Comparison of ENCODE assay signal across 2 cellular contexts in the genomic region with DNA sequence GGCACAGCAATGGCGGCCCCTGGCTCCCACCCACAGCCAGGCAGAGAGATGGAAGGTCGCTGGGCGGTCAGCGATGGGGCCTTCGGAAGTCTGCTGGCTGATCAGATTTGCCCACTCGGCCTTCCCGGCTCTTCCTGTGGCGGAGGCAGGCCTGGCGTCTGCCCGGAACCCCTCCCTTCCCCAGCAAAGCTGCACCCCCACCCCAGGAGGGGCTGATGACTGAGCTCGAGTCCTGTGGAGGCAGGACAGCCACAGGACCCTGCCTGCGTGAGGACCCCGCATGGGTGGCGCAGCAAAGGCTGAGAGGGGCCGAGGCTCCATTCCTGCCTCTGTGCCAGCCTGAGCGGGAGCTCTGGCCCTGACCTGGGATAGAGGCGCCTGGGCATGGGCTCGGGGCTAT.
TF ChIP-seq lines count a peak whose summit lies in the region.

No MANE protein-coding gene starts in this region.

TF ChIP-seq in K562, 482 proteins besides CTCF, POLR2A, EP300 and RAD21:
- TF ChIP-seq YY1 (IDR thresholded peaks at IDR 0.05; ENCODE audit: borderline replicate concordance in 1 of 3, control insufficient read depth in 1 of 3, extremely low read depth in 1 of 3, insufficient read depth in 3 of 3, insufficient read length in 1 of 3, insufficient replicate concordance in 2 of 3, low read depth in 1 of 3, low read length in 2 of 3), result peak in 2 of 3 experiments; percentile 35 to 63
- TF ChIP-seq TSC22D4 (tag; IDR thresholded peaks at IDR 0.05), result no peak

TF ChIP-seq in HepG2, 621 proteins besides CTCF, POLR2A, EP300 and RAD21:
- TF ChIP-seq HNRNPL (IDR thresholded peaks at IDR 0.05; ENCODE audit: low read depth, low read length), result 0 out of 2 replicates have a peak, but pooled peaks have one; percentile 11
- TF ChIP-seq, protein P1, sequence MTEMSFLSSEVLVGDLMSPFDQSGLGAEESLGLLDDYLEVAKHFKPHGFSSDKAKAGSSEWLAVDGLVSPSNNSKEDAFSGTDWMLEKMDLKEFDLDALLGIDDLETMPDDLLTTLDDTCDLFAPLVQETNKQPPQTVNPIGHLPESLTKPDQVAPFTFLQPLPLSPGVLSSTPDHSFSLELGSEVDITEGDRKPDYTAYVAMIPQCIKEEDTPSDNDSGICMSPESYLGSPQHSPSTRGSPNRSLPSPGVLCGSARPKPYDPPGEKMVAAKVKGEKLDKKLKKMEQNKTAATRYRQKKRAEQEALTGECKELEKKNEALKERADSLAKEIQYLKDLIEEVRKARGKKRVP (CRISPR knock-in tag; IDR thresholded peaks at IDR 0.05), result no peak
- TF ChIP-seq YY1 (IDR thresholded peaks at IDR 0.05; ENCODE audit: insufficient read depth, insufficient replicate concordance, low read depth, low read length), result peak; percentile 28
- peak; percentile 34; the same call in 1 of the 2 replicates for TF ChIP-seq RXRA (CRISPR knock-in tag; IDR thresholded peaks at IDR 0.05)
- no peak for TF ChIP-seq ZNF121 (CRISPR knock-in tag; IDR thresholded peaks at IDR 0.05)
- TF ChIP-seq AKAP8 (CRISPR knock-in tag; IDR thresholded peaks at IDR 0.05), result peak; percentile 93
